Comparison of ENCODE assay signal across 8 cellular contexts in the genomic region with DNA sequence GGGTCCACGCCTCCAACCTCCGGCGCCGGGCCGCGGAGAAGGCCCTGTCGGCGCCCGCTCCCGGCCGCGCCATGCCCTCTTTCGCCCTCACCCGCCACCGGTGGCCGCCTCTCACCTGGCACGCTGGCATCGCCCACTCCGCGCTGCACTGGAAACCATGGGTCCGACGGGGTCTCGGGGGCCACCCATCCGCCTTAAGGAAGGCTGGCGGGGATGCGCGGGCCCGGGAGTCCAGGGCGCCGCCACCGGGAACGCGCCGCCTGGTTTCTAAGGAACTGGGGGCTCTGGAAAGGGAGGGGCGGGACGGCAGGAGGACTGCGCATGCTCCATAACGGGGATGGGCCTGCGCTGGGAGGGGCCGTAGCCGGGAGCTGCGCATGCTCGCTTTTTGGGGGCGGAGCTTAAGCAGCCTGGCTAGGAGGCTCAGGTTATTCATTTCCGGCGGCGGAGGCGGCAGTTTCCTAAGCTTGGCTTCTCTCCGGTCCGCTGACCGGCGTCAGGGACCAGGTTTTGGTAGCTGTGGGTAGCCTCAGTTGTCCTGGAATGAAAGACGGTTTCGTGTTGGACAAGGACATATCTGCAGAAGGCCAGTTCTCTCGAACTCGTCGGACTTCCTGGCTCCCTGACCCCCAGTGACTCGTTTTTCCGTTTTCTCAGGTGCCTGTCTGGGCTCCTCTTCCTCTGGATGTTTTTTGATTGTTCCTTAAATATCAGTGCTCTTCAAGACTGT. TPM values are rescaled to one million over a fixed set of nuclear protein-coding genes. Genes with fewer than 3 reads are reported as not detected.
A peak's percentile ranks its signal among the peaks of the same experiment; 100 is the strongest.
DNase-seq lines count a peak whose midpoint lies in the region; ATAC-seq and TF ChIP-seq lines count a peak whose summit lies in the region.

GFOD2 (minus strand) TSS at position 269 of the 730 bp plus-strand sequence. CDS start 33,601 bp downstream, outside the sequence.

- under 1% methylated on average over 50 of the region's 59 CpGs for WGBS in esophagus muscularis mucosa

- POLR2A ChIA-PET in Panc1 (lab: Charles Lee) = interaction anchor here (0.5 to 0.7 kb wide), 2 partner anchors 100 to 491 kb away, joined by 3 to 7 read pairs; no protein-coding TSS in a partner anchor

- H3K4me1 ChIP-seq in Panc1 (ENCODE audit: control insufficient read depth, insufficient read depth, low read length) (peaks cover 6% of the 10 kb centered on the region), esophagus muscularis mucosa (peaks cover 21 to 29% (median 25%) of the 10 kb centered on the region in 4 donors)

- H3K27me3 ChIP-seq in Panc1 (ENCODE audit: control insufficient read depth, insufficient read depth, low read length) (no peaks in the 10 kb centered on the region), esophagus muscularis mucosa (no peaks in the 10 kb centered on the region)

- H3K27ac ChIP-seq in Panc1 (ENCODE audit: low read length) (peak within 1 kb of the TSS; percentile 95), esophagus muscularis mucosa (replicated peaks in 1 of 4) (peak within 1 kb of the TSS; percentile 84 to 92 (median 86))

- TF ChIP-seq CTCF in Panc1 (IDR thresholded peaks at IDR 0.05) (no peak), esophagus muscularis mucosa (IDR thresholded peaks at IDR 0.05) (peak in 1 of 3 experiments; percentile 22)

- DNase-seq in DMS53 (lab: John Stamatoyannopoulos, UW) = peak; percentile 91
- peak; percentile 97 for DNase-seq in KG1 (lab: John Stamatoyannopoulos, UW)
- peak; percentile 75 for DNase-seq in Panc1 (ENCODE audit: low read depth, low spot score)
- DNase-seq in activated T-cell treated with anti-CD3 and anti-CD28 coated beads, Interleukin-2, amount 50 U/mL, for 48 hours = peak; percentile 99
- peak; percentile 98 for DNase-seq in esophagus muscularis mucosa (ENCODE audit: extremely low spot score)
- peak; percentile 95 for DNase-seq in myocyte (ENCODE audit: low read depth)
- DNase-seq in stimulated activated CD8-positive, alpha-beta memory T cell treated with anti-CD3 and anti-CD28 coated beads, Interleukin-7, amount 100 ng/mL, for 48 hours (ENCODE audit: extremely low read depth in 1 of 2, low read depth in 1 of 2) = peak; percentile 92 to 96

- ATAC-seq in GM21717 (IDR thresholded peaks at IDR 0.05; ENCODE audit: unreplicated experiment) = peak; percentile 75
- ATAC-seq in Panc1 = peak; percentile 92

- intact Hi-C loops in Panc1 (cut with micrococcal nuclease; ENCODE audit: unreplicated experiment) (no loop called here), esophagus muscularis mucosa (cut with DNase I) (loop anchor here (5.0 kb wide), 1 partner anchor 157 kb away; the partner anchor contains the start of gene CTCF)

- H3K4me3 ChIP-seq in Panc1 (ENCODE audit: low read depth in 2 of 2, low read length in 2 of 2) (peak within 1 kb of the TSS; percentile 87 to 93), esophagus muscularis mucosa (peak within 1 kb of the TSS; percentile 92 to 99 (median 95))

- TF ChIP-seq POLR2A in esophagus muscularis mucosa (IDR thresholded peaks at IDR 0.05; ENCODE audit: low read depth) = peak; percentile 59

- H3K9me3 ChIP-seq in Panc1 (ENCODE audit: control insufficient read depth, insufficient read depth, low read depth, low read length) (no peaks in the 10 kb centered on the region), esophagus muscularis mucosa (no peaks in the 10 kb centered on the region)

- no peak for TF ChIP-seq EP300 in esophagus muscularis mucosa (IDR thresholded peaks at IDR 0.05)

- in situ Hi-C loops in Panc1 (cut with HindIII; ENCODE audit: low pct_unique_long_range_greater_than_20kb, low sequenced_read_pairs) = no loop called here

- peaks cover 4% of the 10 kb centered on the region for H3K36me3 ChIP-seq in Panc1 (ENCODE audit: control insufficient read depth, insufficient read depth, low read length)
- H3K36me3 ChIP-seq in esophagus muscularis mucosa = peaks cover 0 to 17% (median 9%) of the 10 kb centered on the region in 4 donors

- CTCF ChIA-PET in Panc1 (lab: Charles Lee) = interaction anchor here (0.6 kb wide), 1 partner anchor 365 kb away, joined by 4 read pairs; no protein-coding TSS in a partner anchor

- BruUV-seq in Panc1 (replicated peaks; lab: Mats Ljungman, UMichigan) = no TSS peak

RNA-seq across cellular contexts. Expression of gene GFOD2, which starts in this region (rescaled TPM):
- total RNA-seq in Panc1 (2021; ENCODE audit: unreplicated experiment) (15.1 TPM), esophagus muscularis mucosa (10 to 100 TPM in 3 of 4 donors, 1 to 10 TPM in 1; 9.1 to 24.2 (median 20.8) TPM), myocyte (10.5 and 11.2 TPM in 2 replicates)
- polyA plus RNA-seq in Panc1 (2012; ENCODE audit: insufficient read length) = 18.4 TPM
- 13.5 TPM for polyA plus RNA-seq in myocyte (2012)

Comparison
In these comparisons a context has a peak if more than half of its experiments do, and no peak if none do; other contexts are left out.
1. Peak in every context shown above with its lines: DNase-seq, ATAC-seq, H3K4me3 ChIP-seq and H3K27ac ChIP-seq.